In genomic region chr15:100043069-100043641, GRCh38 we compare ENCODE assay signal across 9 cellular contexts.
A peak's percentile ranks its signal among the peaks of the same experiment; 100 is the strongest.
DNase-seq lines count a peak whose midpoint lies in the region; ATAC-seq and TF ChIP-seq lines count a peak whose summit lies in the region.
"Had no signal": no experiment of that assay in that cellular context is flagged by ENCODE, and none has a peak within 500 bp of the region (broad histone marks: within the 10 kb centered on the region; RNA-seq: fewer than 3 reads in every experiment).

No MANE protein-coding gene starts in this region.

- peak; percentile 69 for ATAC-seq in body of pancreas
- no peak for ATAC-seq in GM19455 (IDR thresholded peaks at IDR 0.05; ENCODE audit: unreplicated experiment)

- no peaks in the 10 kb centered on the region for H3K27me3 ChIP-seq in body of pancreas
- H3K27me3 ChIP-seq in Karpas-422 (ENCODE audit: low read length): no peaks in the 10 kb centered on the region
- H3K27me3 ChIP-seq: transverse colon had no signal

- no peak overlapping the region for H2AFZ ChIP-seq in Karpas-422 (ENCODE audit: low read length)

- 52 to 53% methylated on average over 8 of the region's 8 CpGs for WGBS in body of pancreas, 2 donors

- DNase-seq in ACHN (peak; percentile 53), KBM-7 (peak; percentile 33), body of pancreas (peak; percentile 34 to 69 (median 42)), left kidney (ENCODE audit: low read depth, low spot score) (peak; percentile 21), NCI-H2171 (lab: John Stamatoyannopoulos, UW) (no peak), GM19238 (ENCODE audit: insufficient read length, low spot score) (no peak), Karpas-422 (no peak)
- DNase-seq: transverse colon had no signal

- H3K4me2 ChIP-seq in Karpas-422 (ENCODE audit: low read depth, low read length, poor library complexity, severe bottlenecking): no peak overlapping the region

- no peak overlapping the region for H3K9ac ChIP-seq in Karpas-422 (ENCODE audit: low read length)

- H3K9me3 ChIP-seq in body of pancreas (no peaks in the 10 kb centered on the region), Karpas-422 (ENCODE audit: low read length) (no peaks in the 10 kb centered on the region)
- H3K9me3 ChIP-seq: transverse colon had no signal

- H3K4me1 ChIP-seq in body of pancreas (peaks cover 18% of the 10 kb centered on the region), Karpas-422 (ENCODE audit: low read length) (no peaks in the 10 kb centered on the region)

- no peaks in the 10 kb centered on the region for H3K9me2 ChIP-seq in Karpas-422 (replicated peaks; ENCODE audit: insufficient read depth, low read length)

- H3K27ac ChIP-seq in body of pancreas (peak overlapping the region in 1 of 4 donors; percentile 29), Karpas-422 (ENCODE audit: low read length) (no peak overlapping the region)

- TF ChIP-seq CTCF in body of pancreas (IDR thresholded peaks at IDR 0.05): no peak

- H3K36me3 ChIP-seq in body of pancreas (replicated peaks in 1 of 2; ENCODE audit: insufficient read depth in 1 of 2, low read depth in 2 of 2) (no peaks in the 10 kb centered on the region), Karpas-422 (ENCODE audit: insufficient read depth, low read length) (no peaks in the 10 kb centered on the region)
- H3K36me3 ChIP-seq: transverse colon had no signal

- no peaks in the 10 kb centered on the region for H4K20me1 ChIP-seq in Karpas-422 (ENCODE audit: insufficient read depth, low read depth, low read length)

- H3K4me3 ChIP-seq in body of pancreas (no peak overlapping the region), Karpas-422 (ENCODE audit: low read length) (no peak overlapping the region)
- H3K4me3 ChIP-seq: transverse colon had no signal

- no peak for TF ChIP-seq POLR2A in body of pancreas (IDR thresholded peaks at IDR 0.05)

- in situ Hi-C loops in ACHN (cut with HindIII; ENCODE audit: low pct_ligation_motif_present, low pct_unique_long_range_greater_than_20kb, low sequenced_read_pairs) (no loop called here), KBM-7 (cut with MboI; ENCODE audit: low pct_unique_long_range_greater_than_20kb, low sequenced_read_pairs) (no loop called here)

- intact Hi-C loops in body of pancreas (cut with DNase I): no loop called here

- H3K79me2 ChIP-seq in Karpas-422 (ENCODE audit: low read length): no peaks in the 10 kb centered on the region

Comparison
In these comparisons a context has a peak if more than half of its experiments do, and no peak if none do; other contexts are left out.
1. DNase-seq: peak in ACHN (single experiment), KBM-7 (single experiment), body of pancreas (4 of 4) and left kidney (single experiment); none in NCI-H2171 (single experiment), GM19238 (single experiment) and Karpas-422 (single experiment).